ENCODE assay signal across 11 cellular contexts in genomic region chr3:44065311-44065710, GRCh38.
DNase-seq lines count a peak whose midpoint lies in the region; ATAC-seq and TF ChIP-seq lines count a peak whose summit lies in the region.
"Had no signal": no experiment of that assay in that cellular context is flagged by ENCODE, and none has a peak within 500 bp of the region (broad histone marks: within the 10 kb centered on the region; RNA-seq: fewer than 3 reads in every experiment).

No MANE protein-coding gene starts in this region.

- H3K36me3 ChIP-seq in A673 (ENCODE audit: insufficient read depth, low read length, poor library complexity, severe bottlenecking) (no peaks in the 10 kb centered on the region), adrenal gland (replicated peaks in 1 of 2) (no peaks in the 10 kb centered on the region)
- H3K36me3 ChIP-seq: BE2C, neural progenitor cell had no signal

- peaks cover 7% of the 10 kb centered on the region for H3K4me1 Mint-ChIP-seq in activated CD8-positive, alpha-beta memory T cell treated with anti-CD3 and anti-CD28 coated beads, Interleukin-2, amount 10 ng/mL, durations not matched to agents 7 days and 5 days

- H3K9me3 Mint-ChIP-seq in activated CD8-positive, alpha-beta memory T cell treated with anti-CD3 and anti-CD28 coated beads, Interleukin-2, amount 10 ng/mL, durations not matched to agents 7 days and 5 days (ENCODE audit: low read depth): no peaks in the 10 kb centered on the region
- H3K9me3 Mint-ChIP-seq: dendritic cell treated with granulocyte-macrophage colony-stimulating factor and Interleukin-4, amounts not matched to agents 40 ng/mL and 50 ng/mL, for 4 days; neural progenitor cell had no signal

- BruUV-seq in A673 (replicated peaks; lab: Mats Ljungman, UMichigan): no TSS peak

- H3K27ac ChIP-seq in A673 (ENCODE audit: low read depth, low read length, poor library complexity, severe bottlenecking) (no peak overlapping the region), adrenal gland (no peak overlapping the region)
- H3K27ac ChIP-seq: neural progenitor cell had no signal

- TF ChIP-seq CTCF in A673 (conservative IDR thresholded peaks at IDR 0.05; ENCODE audit: low read depth, low read length): no peak
- no peak for TF ChIP-seq CTCF in adrenal gland (IDR thresholded peaks at IDR 0.05)

- H3K27me3 ChIP-seq in A673 (replicated peaks; ENCODE audit: insufficient read depth, low read depth, low read length, poor library complexity) (no peaks in the 10 kb centered on the region), adrenal gland (no peaks in the 10 kb centered on the region)
- H3K27me3 ChIP-seq: BE2C, neural progenitor cell had no signal

- H3K4me3 ChIP-seq in A673 (ENCODE audit: low read depth, low read length, poor library complexity, severe bottlenecking) (no peak overlapping the region), adrenal gland (no peak overlapping the region)
- H3K4me3 ChIP-seq: neural progenitor cell had no signal

- H3K36me3 Mint-ChIP-seq in activated CD8-positive, alpha-beta memory T cell treated with anti-CD3 and anti-CD28 coated beads, Interleukin-2, amount 10 ng/mL, durations not matched to agents 7 days and 5 days: no peaks in the 10 kb centered on the region
- H3K36me3 Mint-ChIP-seq: neural progenitor cell had no signal

- no peak for ATAC-seq in HG03378 (IDR thresholded peaks at IDR 0.05; ENCODE audit: unreplicated experiment)
- ATAC-seq in activated CD8-positive, alpha-beta memory T cell treated with anti-CD3 and anti-CD28 coated beads, Interleukin-2, amount 10 ng/mL, durations not matched to agents 7 days and 5 days: no peak

- TF ChIP-seq POLR2A in adrenal gland (IDR thresholded peaks at IDR 0.05): no peak

- POLR2A ChIA-PET in A673 (lab: Charles Lee; ENCODE audit: low non-redundant PET): no interaction called here

- H3K9me3 ChIP-seq in A673 (ENCODE audit: low read depth, low read length, poor library complexity, severe bottlenecking): no peaks in the 10 kb centered on the region
- no peaks in the 10 kb centered on the region for H3K9me3 ChIP-seq in adrenal gland (replicated peaks in 1 of 3)
- H3K9me3 ChIP-seq: BE2C had no signal

- no peak overlapping the region for H3K4me3 Mint-ChIP-seq in activated CD8-positive, alpha-beta memory T cell treated with anti-CD3 and anti-CD28 coated beads, Interleukin-2, amount 10 ng/mL, durations not matched to agents 7 days and 5 days
- H3K4me3 Mint-ChIP-seq: dendritic cell treated with granulocyte-macrophage colony-stimulating factor and Interleukin-4, amounts not matched to agents 40 ng/mL and 50 ng/mL, for 4 days; neural progenitor cell had no signal

- DNase-seq in A673 (ENCODE audit: low spot score): peak; percentile 59
- peak; percentile 77 for DNase-seq in LHCN-M2 (ENCODE audit: low read depth)
- peak; percentile 16 to 61 (median 50) for DNase-seq in adrenal gland
- peak; percentile 89 for DNase-seq in kidney tubule cell (ENCODE audit: low spot score)
- DNase-seq in HuH-7.5 (ENCODE audit: low spot score): no peak
- no peak for DNase-seq in GF-D8 (lab: John Stamatoyannopoulos, UW)
- DNase-seq in activated CD8-positive, alpha-beta memory T cell treated with anti-CD3 and anti-CD28 coated beads, Interleukin-2, amount 10 ng/mL, durations not matched to agents 7 days and 5 days: no peak
- DNase-seq: BE2C had no signal

- CTCF ChIA-PET in A673 (lab: Charles Lee): no interaction called here
- CTCF ChIA-PET in activated CD8-positive, alpha-beta memory T cell treated with anti-CD3 and anti-CD28 coated beads, Interleukin-2, amount 10 ng/mL, durations not matched to agents 7 days and 5 days (lab: Charles Lee): no interaction called here

- intact Hi-C loops in A673 (cut with micrococcal nuclease; ENCODE audit: unreplicated experiment): no loop called here
- intact Hi-C loops in adrenal gland (cut with DNase I): no loop called here

- WGBS in adrenal gland, 4 donors: 28 to 45% (median 36%) methylated on average over 6 of the region's 6 CpGs

- H3K27ac Mint-ChIP-seq in activated CD8-positive, alpha-beta memory T cell treated with anti-CD3 and anti-CD28 coated beads, Interleukin-2, amount 10 ng/mL, durations not matched to agents 7 days and 5 days: no peak overlapping the region
- H3K27ac Mint-ChIP-seq: dendritic cell treated with granulocyte-macrophage colony-stimulating factor and Interleukin-4, amounts not matched to agents 40 ng/mL and 50 ng/mL, for 4 days; neural progenitor cell had no signal

- no peaks in the 10 kb centered on the region for H3K4me1 ChIP-seq in A673 (ENCODE audit: insufficient read depth, low read length, poor library complexity, severe bottlenecking)
- H3K4me1 ChIP-seq in adrenal gland (replicated peaks in 1 of 2): no peaks in the 10 kb centered on the region
- H3K4me1 ChIP-seq: BE2C had no signal

- peaks cover 59% of the 10 kb centered on the region for H3K27me3 Mint-ChIP-seq in activated CD8-positive, alpha-beta memory T cell treated with anti-CD3 and anti-CD28 coated beads, Interleukin-2, amount 10 ng/mL, durations not matched to agents 7 days and 5 days

Comparison
In these comparisons a context has a peak if more than half of its experiments do, and no peak if none do; other contexts are left out.
1. DNase-seq: peak in A673 (single experiment), LHCN-M2 (single experiment), adrenal gland (7 of 7) and kidney tubule cell (single experiment); none in HuH-7.5 (single experiment), GF-D8 (single experiment) and activated CD8-positive, alpha-beta memory T cell treated with anti-CD3 and anti-CD28 coated beads, Interleukin-2, amount 10 ng/mL, durations not matched to agents 7 days and 5 days (single experiment).